ENCODE assay signal across 2 cellular contexts in genomic region chr5:181241393-181241975, GRCh38.
TF ChIP-seq lines count a peak whose summit lies in the region.

No MANE protein-coding gene starts in this region.

TF ChIP-seq in SK-N-SH, 30 proteins besides CTCF, POLR2A, EP300 and RAD21 (continues in another document):
- TF ChIP-seq CHD2 (IDR thresholded peaks at IDR 0.05; ENCODE audit: low read length, partially characterized antibody) (no peak), MEF2A (IDR thresholded peaks at IDR 0.05; ENCODE audit: borderline replicate concordance, low read depth) (no peak), USF2 (IDR thresholded peaks at IDR 0.05; ENCODE audit: borderline replicate concordance, low read depth, low read length) (no peak), SIN3A (IDR thresholded peaks at IDR 0.05; ENCODE audit: borderline replicate concordance, low read depth, low read length) (peak; percentile 57; the same call in 1 of the 2 replicates), ZBTB33 (IDR thresholded peaks at IDR 0.05; ENCODE audit: borderline replicate concordance, low read depth) (no peak), NFIC (IDR thresholded peaks at IDR 0.05; ENCODE audit: borderline replicate concordance) (no peak), POLR2AphosphoS5 (IDR thresholded peaks at IDR 0.05; ENCODE audit: low read depth, low read length) (peak; percentile 67; the same call in 1 of the 2 replicates), TEAD4 (IDR thresholded peaks at IDR 0.05; ENCODE audit: borderline replicate concordance, insufficient read depth) (no peak), ELF1 (IDR thresholded peaks at IDR 0.05) (no peak), EZH2phosphoT487 (IDR thresholded peaks at IDR 0.05; ENCODE audit: borderline replicate concordance, low read depth) (no peak), MXI1 (IDR thresholded peaks at IDR 0.05; ENCODE audit: low read depth, low read length) (peak; percentile 37; the same call in 1 of the 2 replicates), TCF12 (IDR thresholded peaks at IDR 0.05) (no peak), TAF1 (IDR thresholded peaks at IDR 0.05; ENCODE audit: borderline replicate concordance, low read depth, low read length) (peak; percentile 60; the same call in 1 of the 2 replicates), SMC3 (IDR thresholded peaks at IDR 0.05; ENCODE audit: low read depth, low read length) (no peak), FOXM1 (IDR thresholded peaks at IDR 0.05; ENCODE audit: low read depth) (no peak), NRF1 (IDR thresholded peaks at IDR 0.05; ENCODE audit: low read depth, low read length) (no peak), RCOR1 (IDR thresholded peaks at IDR 0.05; ENCODE audit: low read length) (no peak), JUND (IDR thresholded peaks at IDR 0.05) (no peak), FOSL2 (IDR thresholded peaks at IDR 0.05; ENCODE audit: borderline replicate concordance, low read depth) (no peak)
- TF ChIP-seq, protein P1, sequence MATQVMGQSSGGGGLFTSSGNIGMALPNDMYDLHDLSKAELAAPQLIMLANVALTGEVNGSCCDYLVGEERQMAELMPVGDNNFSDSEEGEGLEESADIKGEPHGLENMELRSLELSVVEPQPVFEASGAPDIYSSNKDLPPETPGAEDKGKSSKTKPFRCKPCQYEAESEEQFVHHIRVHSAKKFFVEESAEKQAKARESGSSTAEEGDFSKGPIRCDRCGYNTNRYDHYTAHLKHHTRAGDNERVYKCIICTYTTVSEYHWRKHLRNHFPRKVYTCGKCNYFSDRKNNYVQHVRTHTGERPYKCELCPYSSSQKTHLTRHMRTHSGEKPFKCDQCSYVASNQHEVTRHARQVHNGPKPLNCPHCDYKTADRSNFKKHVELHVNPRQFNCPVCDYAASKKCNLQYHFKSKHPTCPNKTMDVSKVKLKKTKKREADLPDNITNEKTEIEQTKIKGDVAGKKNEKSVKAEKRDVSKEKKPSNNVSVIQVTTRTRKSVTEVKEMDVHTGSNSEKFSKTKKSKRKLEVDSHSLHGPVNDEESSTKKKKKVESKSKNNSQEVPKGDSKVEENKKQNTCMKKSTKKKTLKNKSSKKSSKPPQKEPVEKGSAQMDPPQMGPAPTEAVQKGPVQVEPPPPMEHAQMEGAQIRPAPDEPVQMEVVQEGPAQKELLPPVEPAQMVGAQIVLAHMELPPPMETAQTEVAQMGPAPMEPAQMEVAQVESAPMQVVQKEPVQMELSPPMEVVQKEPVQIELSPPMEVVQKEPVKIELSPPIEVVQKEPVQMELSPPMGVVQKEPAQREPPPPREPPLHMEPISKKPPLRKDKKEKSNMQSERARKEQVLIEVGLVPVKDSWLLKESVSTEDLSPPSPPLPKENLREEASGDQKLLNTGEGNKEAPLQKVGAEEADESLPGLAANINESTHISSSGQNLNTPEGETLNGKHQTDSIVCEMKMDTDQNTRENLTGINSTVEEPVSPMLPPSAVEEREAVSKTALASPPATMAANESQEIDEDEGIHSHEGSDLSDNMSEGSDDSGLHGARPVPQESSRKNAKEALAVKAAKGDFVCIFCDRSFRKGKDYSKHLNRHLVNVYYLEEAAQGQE (IDR thresholded peaks at IDR 0.05; ENCODE audit: low read depth, low read length): no peak
- TF ChIP-seq, protein P2, sequence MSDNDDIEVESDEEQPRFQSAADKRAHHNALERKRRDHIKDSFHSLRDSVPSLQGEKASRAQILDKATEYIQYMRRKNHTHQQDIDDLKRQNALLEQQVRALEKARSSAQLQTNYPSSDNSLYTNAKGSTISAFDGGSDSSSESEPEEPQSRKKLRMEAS (IDR thresholded peaks at IDR 0.05; ENCODE audit: low read depth): peak; percentile 56
- TF ChIP-seq, protein P3, sequence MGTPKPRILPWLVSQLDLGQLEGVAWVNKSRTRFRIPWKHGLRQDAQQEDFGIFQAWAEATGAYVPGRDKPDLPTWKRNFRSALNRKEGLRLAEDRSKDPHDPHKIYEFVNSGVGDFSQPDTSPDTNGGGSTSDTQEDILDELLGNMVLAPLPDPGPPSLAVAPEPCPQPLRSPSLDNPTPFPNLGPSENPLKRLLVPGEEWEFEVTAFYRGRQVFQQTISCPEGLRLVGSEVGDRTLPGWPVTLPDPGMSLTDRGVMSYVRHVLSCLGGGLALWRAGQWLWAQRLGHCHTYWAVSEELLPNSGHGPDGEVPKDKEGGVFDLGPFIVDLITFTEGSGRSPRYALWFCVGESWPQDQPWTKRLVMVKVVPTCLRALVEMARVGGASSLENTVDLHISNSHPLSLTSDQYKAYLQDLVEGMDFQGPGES (IDR thresholded peaks at IDR 0.05; ENCODE audit: low read depth, low read length): no peak
- TF ChIP-seq, protein P4, sequence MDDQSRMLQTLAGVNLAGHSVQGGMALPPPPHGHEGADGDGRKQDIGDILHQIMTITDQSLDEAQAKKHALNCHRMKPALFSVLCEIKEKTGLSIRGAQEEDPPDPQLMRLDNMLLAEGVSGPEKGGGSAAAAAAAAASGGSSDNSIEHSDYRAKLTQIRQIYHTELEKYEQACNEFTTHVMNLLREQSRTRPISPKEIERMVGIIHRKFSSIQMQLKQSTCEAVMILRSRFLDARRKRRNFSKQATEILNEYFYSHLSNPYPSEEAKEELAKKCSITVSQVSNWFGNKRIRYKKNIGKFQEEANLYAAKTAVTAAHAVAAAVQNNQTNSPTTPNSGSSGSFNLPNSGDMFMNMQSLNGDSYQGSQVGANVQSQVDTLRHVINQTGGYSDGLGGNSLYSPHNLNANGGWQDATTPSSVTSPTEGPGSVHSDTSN (IDR thresholded peaks at IDR 0.05): no peak

TF ChIP-seq in endothelial cell of umbilical vein, 7 proteins besides CTCF, POLR2A, EP300 and RAD21:
- TF ChIP-seq FOS (IDR thresholded peaks at IDR 0.05; ENCODE audit: borderline replicate concordance, insufficient read depth, low read length): peak; percentile 16
- peak; percentile 57 for TF ChIP-seq JUN (IDR thresholded peaks at IDR 0.05; ENCODE audit: borderline replicate concordance, insufficient read depth, insufficient read length, low read depth)
- TF ChIP-seq EZH2 (IDR thresholded peaks at IDR 0.05; ENCODE audit: borderline replicate concordance, low read depth, low read length, severe bottlenecking): no peak
- TF ChIP-seq, protein P2 (IDR thresholded peaks at IDR 0.05; ENCODE audit: insufficient read depth, insufficient read length): peak; percentile 55
- TF ChIP-seq MYC (IDR thresholded peaks at IDR 0.05; ENCODE audit: low read depth, low read length): peak; percentile 31
- TF ChIP-seq POLR2AphosphoS5 (IDR thresholded peaks at IDR 0.05; ENCODE audit: insufficient read depth, low read depth, low read length): peak; percentile 73
- TF ChIP-seq GATA2 (IDR thresholded peaks at IDR 0.05; ENCODE audit: insufficient read depth, insufficient read length, low read depth, low read length): no peak
